10 cellular contexts compared by ENCODE assay signal in the genomic region with DNA sequence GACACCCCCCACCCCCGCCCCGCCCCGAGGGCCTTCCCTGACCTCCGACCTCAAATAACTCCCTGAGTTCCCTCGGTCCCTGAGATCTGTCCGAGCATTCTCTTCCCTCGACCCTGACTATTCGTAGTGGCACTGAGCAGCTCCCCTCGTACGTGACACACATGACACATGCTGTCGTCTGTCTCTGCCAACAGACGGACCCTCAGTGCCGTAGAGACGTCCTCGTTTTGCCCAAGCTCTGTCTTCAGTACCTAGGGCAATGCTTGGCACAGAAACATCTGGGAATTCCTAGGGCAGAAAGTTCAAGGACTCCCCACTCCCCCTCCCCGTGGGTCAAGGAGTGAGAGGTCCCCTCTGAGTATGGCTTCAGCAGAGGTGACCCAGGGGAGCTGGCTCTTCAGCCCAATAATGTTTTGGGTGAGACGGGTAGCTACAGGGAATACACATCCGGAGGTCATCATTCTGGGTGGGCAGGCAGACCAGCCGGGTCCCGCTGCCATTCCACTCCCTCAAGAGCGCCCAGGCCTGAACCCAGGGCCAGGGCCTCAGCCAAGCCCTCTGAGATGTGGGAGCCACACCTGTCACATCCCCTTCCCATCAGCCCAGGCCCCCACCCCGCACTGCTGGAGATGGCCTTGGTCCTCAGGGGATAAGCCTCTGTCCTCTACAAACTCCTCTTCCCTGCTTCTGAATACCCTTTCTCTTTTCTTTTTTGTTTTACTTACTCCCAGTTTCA. TPM values are rescaled to one million over a fixed set of nuclear protein-coding genes. Genes with fewer than 3 reads are reported as not detected.
DNase-seq lines count a peak whose midpoint lies in the region; ATAC-seq lines count a peak whose summit lies in the region.
"Had no signal": no experiment of that assay in that cellular context is flagged by ENCODE, and none has a peak within 500 bp of the region (broad histone marks: within the 10 kb centered on the region; RNA-seq: fewer than 3 reads in every experiment).

No MANE protein-coding gene starts in this region.

- no peak overlapping the region for H4K8ac ChIP-seq in mesendoderm (ENCODE audit: low read depth, low read length)

- DNase-seq in H7 (no peak), mesendoderm (no peak), GM19238 (ENCODE audit: insufficient read length, low spot score) (no peak), CD1c-positive myeloid dendritic cell (ENCODE audit: extremely low spot score) (no peak)
- no peak for DNase-seq in activated naive CD8-positive, alpha-beta T cell treated with anti-CD3 and anti-CD28 coated beads, Interleukin-2, amount 50 U/mL, for 24 hours
- DNase-seq: MG63; natural killer cell; stimulated activated CD4-positive, alpha-beta T cell treated with anti-CD3 and anti-CD28 coated beads, Interleukin-1b, Interleukin-23, amount 100 ng/mL, for 48 hours had no signal

- no peak overlapping the region for H4K5ac ChIP-seq in mesendoderm (ENCODE audit: low read length)

- H3K9ac ChIP-seq in mesendoderm (ENCODE audit: low read length), result peak overlapping the region; percentile 41

- H3K79me2 ChIP-seq in mesendoderm (ENCODE audit: control insufficient read depth, insufficient read depth, low read length), result no peaks in the 10 kb centered on the region

- H3K23ac ChIP-seq in mesendoderm (ENCODE audit: low read length), result no peak overlapping the region

- no peaks in the 10 kb centered on the region for H3K79me1 ChIP-seq in mesendoderm (ENCODE audit: low read length)

- H2BK5ac ChIP-seq in mesendoderm (ENCODE audit: low read length), result no peak overlapping the region

- H3K18ac ChIP-seq in mesendoderm (ENCODE audit: low read length), result no peak overlapping the region

- no peak overlapping the region for H3K27ac Mint-ChIP-seq in activated naive CD8-positive, alpha-beta T cell treated with anti-CD3 and anti-CD28 coated beads, Interleukin-2, amount 50 U/mL, for 24 hours
- H3K27ac Mint-ChIP-seq: natural killer cell had no signal

- no peak overlapping the region for H3K4ac ChIP-seq in mesendoderm (ENCODE audit: low read depth, low read length)

- no peak overlapping the region for H2BK15ac ChIP-seq in mesendoderm (replicated peaks; ENCODE audit: low read depth)

- H3K4me1 Mint-ChIP-seq in activated naive CD8-positive, alpha-beta T cell treated with anti-CD3 and anti-CD28 coated beads, Interleukin-2, amount 50 U/mL, for 24 hours, result peaks cover 3% of the 10 kb centered on the region

- H3K4me3 ChIP-seq in H7 (ENCODE audit: insufficient read depth, low read depth, low read length) (peak overlapping the region; percentile 53), mesendoderm (ENCODE audit: low read length) (no peak overlapping the region)
- H3K4me3 ChIP-seq: MG63 had no signal

- H3K4me2 ChIP-seq in mesendoderm (ENCODE audit: low read length), result peak overlapping the region; percentile 88

- WGBS in mesendoderm (ENCODE audit: extremely low coverage, insufficient coverage, low lambda C conversion rate), result no CpG with 5 or more reads among the region's 22 CpGs

- no peak for ATAC-seq in activated naive CD8-positive, alpha-beta T cell treated with anti-CD3 and anti-CD28 coated beads, Interleukin-2, amount 50 U/mL, for 24 hours
- ATAC-seq in HG03439 (IDR thresholded peaks at IDR 0.05; ENCODE audit: unreplicated experiment), result no peak

- no peak overlapping the region for H2AK5ac ChIP-seq in mesendoderm (ENCODE audit: low read length)

- peaks cover 40% of the 10 kb centered on the region for H3K27me3 Mint-ChIP-seq in activated naive CD8-positive, alpha-beta T cell treated with anti-CD3 and anti-CD28 coated beads, Interleukin-2, amount 50 U/mL, for 24 hours

- H3K9me3 Mint-ChIP-seq in activated naive CD8-positive, alpha-beta T cell treated with anti-CD3 and anti-CD28 coated beads, Interleukin-2, amount 50 U/mL, for 24 hours, result no peaks in the 10 kb centered on the region
- H3K9me3 Mint-ChIP-seq: natural killer cell had no signal

- no peak overlapping the region for H2BK120ac ChIP-seq in mesendoderm (ENCODE audit: low read depth, low read length)

- peak overlapping the region; percentile 28 for H3K4me3 Mint-ChIP-seq in activated naive CD8-positive, alpha-beta T cell treated with anti-CD3 and anti-CD28 coated beads, Interleukin-2, amount 50 U/mL, for 24 hours
- H3K4me3 Mint-ChIP-seq: natural killer cell had no signal

- H3K36me3 ChIP-seq in H7 (replicated peaks; ENCODE audit: control insufficient read depth, insufficient read depth, low read length) (no peaks in the 10 kb centered on the region), mesendoderm (ENCODE audit: control insufficient read depth, insufficient read depth, low read length) (no peaks in the 10 kb centered on the region)
- H3K36me3 ChIP-seq: MG63 had no signal

- H3K36me3 Mint-ChIP-seq in activated naive CD8-positive, alpha-beta T cell treated with anti-CD3 and anti-CD28 coated beads, Interleukin-2, amount 50 U/mL, for 24 hours (ENCODE audit: low read depth), result no peaks in the 10 kb centered on the region
- H3K36me3 Mint-ChIP-seq: natural killer cell had no signal

- no peak overlapping the region for H3K27ac ChIP-seq in mesendoderm (ENCODE audit: low read depth, low read length)

- H3K27me3 ChIP-seq in H7 (ENCODE audit: control insufficient read depth, insufficient read depth, low read length) (peaks cover 46% of the 10 kb centered on the region), mesendoderm (ENCODE audit: insufficient read depth, low read length, poor library complexity) (no peaks in the 10 kb centered on the region)

- H3K4me1 ChIP-seq in mesendoderm (ENCODE audit: control insufficient read depth, low read depth, low read length), result peaks cover 3% of the 10 kb centered on the region

- H3K56ac ChIP-seq in mesendoderm (ENCODE audit: low read length), result peak overlapping the region; percentile 82

RNA-seq across cellular contexts. Expression of gene FADS6, which starts 0.7 kb away (rescaled TPM):
- total RNA-seq in H7 (2014; rRNA removed; shearing (Covaris generic)), result 0.52 TPM in 1 of 2 replicates, not detected in the other
- 0.41 TPM for polyA plus RNA-seq in mesendoderm (2013, experiment 1 of 2)
- 0.28 TPM for polyA plus RNA-seq in mesendoderm (2013, experiment 2 of 2)
- total RNA-seq: glomerular endothelial cell, natural killer cell had no signal

RNA-seq across cellular contexts. Expression of gene FDXR, which starts 21.3 kb away (rescaled TPM):
- 4.9 and 9.7 TPM in 2 replicates for total RNA-seq in H7 (2014; rRNA removed; shearing (Covaris generic))
- polyA plus RNA-seq in mesendoderm (2013, experiment 1 of 2), result 6.1 TPM
- polyA plus RNA-seq in mesendoderm (2013, experiment 2 of 2), result 6.1 TPM

RNA-seq across cellular contexts. Expression of gene USH1G, which starts 29.0 kb away (rescaled TPM):
- 0.59 and 1.3 TPM in 2 replicates for total RNA-seq in H7 (2014; rRNA removed; shearing (Covaris generic))
- 0.14 TPM for polyA plus RNA-seq in mesendoderm (2013, experiment 1 of 2)
- 0.21 TPM for polyA plus RNA-seq in mesendoderm (2013, experiment 2 of 2)
- total RNA-seq: glomerular endothelial cell, natural killer cell had no signal

RNA-seq across cellular contexts. Expression of gene OTOP2, which starts 30.0 kb away (rescaled TPM):
- not detected in 2 replicates for total RNA-seq in H7 (2014; rRNA removed; shearing (Covaris generic))
- polyA plus RNA-seq in mesendoderm (2013, experiment 1 of 2), result not detected
- polyA plus RNA-seq in mesendoderm (2013, experiment 2 of 2), result not detected
- total RNA-seq: glomerular endothelial cell, natural killer cell had no signal

RNA-seq across cellular contexts. Expression of gene GRIN2C, which starts 34.4 kb away (rescaled TPM):
- total RNA-seq in H7 (2014; rRNA removed; shearing (Covaris generic)), result not detected in 2 replicates
- polyA plus RNA-seq in mesendoderm (2013, experiment 1 of 2), result 0.01 TPM
- polyA plus RNA-seq in mesendoderm (2013, experiment 2 of 2), result 0.01 TPM
- total RNA-seq: natural killer cell had no signal
